23 cellular contexts compared by ENCODE assay signal in the genomic region with DNA sequence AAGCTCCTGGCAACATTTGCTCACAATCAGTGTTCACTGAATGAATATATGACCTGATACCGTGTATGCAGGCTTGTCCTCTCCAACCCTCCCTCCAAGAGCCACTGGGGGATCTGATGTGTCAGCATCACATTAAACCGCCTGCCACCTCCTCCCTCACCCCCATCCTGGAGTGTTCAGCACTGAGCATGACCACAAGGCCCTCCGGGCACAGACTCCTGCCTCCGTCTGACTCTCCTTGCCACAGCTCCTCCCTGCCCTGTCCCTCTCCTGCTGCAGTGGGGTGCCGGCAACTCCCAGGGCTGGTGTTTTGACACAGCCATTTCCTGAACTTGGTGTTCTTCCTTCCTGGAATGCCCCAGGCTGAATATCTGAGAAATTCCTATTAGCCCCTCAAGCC.
"Had no signal": no experiment of that assay in that cellular context is flagged by ENCODE, and none has a peak within 500 bp of the region (broad histone marks: within the 10 kb centered on the region; RNA-seq: fewer than 3 reads in every experiment).

No MANE protein-coding gene starts in this region.

- DNase-seq: activated CD4-positive, alpha-beta T cell treated with anti-CD3 and anti-CD28 coated beads, Interleukin-2, amount 50 U/mL, for 1 hour; activated CD8-positive, alpha-beta memory T cell treated with anti-CD3 and anti-CD28 coated beads, Interleukin-2, amount 10 ng/mL, durations not matched to agents 7 days and 5 days; activated CD8-positive, alpha-beta T cell treated with anti-CD3 and anti-CD28 coated beads, Interleukin-2, amount 10 ng/mL, durations not matched to agents 7 days and 5 days; activated naive CD4-positive, alpha-beta T cell; activated T-cell treated with anti-CD3 and anti-CD28 coated beads, Interleukin-2, amount 50 U/mL, for 48 hours; dermis blood vessel endothelial cell; effector CD4-positive, alpha-beta T cell; hippocampal formation; left cardiac atrium; left ventricle myocardium superior; nephron progenitor cell; right lobe of liver; stimulated activated CD4-positive, alpha-beta T cell treated with anti-CD3 and anti-CD28 coated beads, Interleukin-2, amount 100 ng/mL, for 48 hours; stimulated activated naive CD8-positive, alpha-beta T cell treated with anti-CD3 and anti-CD28 coated beads, Interleukin-15, Interleukin-2, amounts not matched to agents 100 U/mL and 50 U/mL, for 24 hours; T1000; trophoblast cell had no signal

- H3K4me3 ChIP-seq: right lobe of liver, thoracic aorta had no signal

- ATAC-seq: activated CD8-positive, alpha-beta memory T cell treated with anti-CD3 and anti-CD28 coated beads, Interleukin-2, amount 10 ng/mL, durations not matched to agents 7 days and 5 days; activated CD8-positive, alpha-beta T cell treated with anti-CD3 and anti-CD28 coated beads, Interleukin-2, amount 10 ng/mL, durations not matched to agents 7 days and 5 days; activated naive CD4-positive, alpha-beta T cell treated with anti-CD3 and anti-CD28 coated beads, Interleukin-2, amount 50 U/mL, for 72 hours; left cardiac atrium; left ventricle myocardium superior; right lobe of liver; stimulated activated naive CD8-positive, alpha-beta T cell treated with anti-CD3 and anti-CD28 coated beads, Interleukin-15, Interleukin-2, amounts not matched to agents 100 U/mL and 50 U/mL, for 24 hours; WTC11 had no signal

- H3K27ac ChIP-seq: neutrophil, right lobe of liver, thoracic aorta had no signal

- H3K36me3 ChIP-seq: neutrophil, right lobe of liver, thoracic aorta had no signal

- H3K27me3 ChIP-seq: neutrophil, right lobe of liver had no signal

- FAIRE-seq: colon, keratinocyte, urothelium cell line had no signal

- H3K9me3 ChIP-seq: neutrophil, right lobe of liver, thoracic aorta had no signal
